ENCODE assay signal across 8 cellular contexts in genomic region chr1:16078925-16079656, GRCh38. TPM values are rescaled to one million over a fixed set of nuclear protein-coding genes. Genes with fewer than 3 reads are reported as not detected.
DNase-seq lines count a peak whose midpoint lies in the region; ATAC-seq and TF ChIP-seq lines count a peak whose summit lies in the region.

No MANE protein-coding gene starts in this region.

- H3K27me3 ChIP-seq in foreskin keratinocyte, result no peaks in the 10 kb centered on the region
- no peaks in the 10 kb centered on the region for H3K27me3 ChIP-seq in ovary
- H3K27me3 ChIP-seq in thymus (ENCODE audit: control insufficient read depth, insufficient read depth), result peaks cover 5% of the 10 kb centered on the region

- H3K9me3 ChIP-seq in ovary (no peaks in the 10 kb centered on the region), thymus (ENCODE audit: control insufficient read depth) (no peaks in the 10 kb centered on the region)

- intact Hi-C loops in Right ventricle myocardium inferior (cut with DNase I) (loop anchor here (1.0 to 5.0 kb wide), 3 partner anchors 108 to 288 kb away; partner anchors contain the start of gene SZRD1), cardiac septum (cut with DNase I) (loop anchor here (1.0 to 2.0 kb wide), 2 partner anchors 108 to 166 kb away; no protein-coding TSS in a partner anchor), ovary (cut with DNase I) (loop anchor here in 3 of 4 donors (1.0 to 10.0 kb wide), 5 partner anchors 109 to 276 kb away; partner anchors contain the start of gene FBXO42 (in 1 of the 3))

- WGBS in ovary, 3 donors, result 34 to 39% (median 37%) methylated on average over 10 of the region's 10 CpGs
- 50% methylated on average over 10 of the region's 10 CpGs for WGBS in thymus

- H3K4me1 ChIP-seq in foreskin keratinocyte, result peaks cover 15% of the 10 kb centered on the region
- H3K4me1 ChIP-seq in ovary (ENCODE audit: insufficient read depth), result peaks cover 1% of the 10 kb centered on the region
- H3K4me1 ChIP-seq in thymus (ENCODE audit: control insufficient read depth, insufficient read depth, low read length), result peaks cover 3% of the 10 kb centered on the region

- H3K27ac ChIP-seq in foreskin keratinocyte (no peak overlapping the region), ovary (no peak overlapping the region), thymus (ENCODE audit: low read depth) (peak overlapping the region; percentile 39)

- in situ Hi-C loops in SK-MEL-5 (cut with HindIII; ENCODE audit: low pct_unique_long_range_greater_than_20kb, low sequenced_read_pairs), result no loop called here

- H3K4me3 ChIP-seq in ovary, result no peak overlapping the region
- H3K4me3 ChIP-seq in thymus (ENCODE audit: low read length), result no peak overlapping the region

- ATAC-seq in Right ventricle myocardium inferior (peak; percentile 71), foreskin keratinocyte (peak; percentile 56)

- TF ChIP-seq POLR2A in ovary (IDR thresholded peaks at IDR 0.05), result peak; percentile 14

- TF ChIP-seq CTCF in foreskin keratinocyte (conservative IDR thresholded peaks at IDR 0.05) (peak; percentile 93), ovary (IDR thresholded peaks at IDR 0.05) (peak; percentile 86 to 98 (median 97))

- TF ChIP-seq EP300 in ovary (IDR thresholded peaks at IDR 0.05), result no peak

- H3K36me3 ChIP-seq in ovary (no peaks in the 10 kb centered on the region), thymus (ENCODE audit: control insufficient read depth, insufficient read depth) (no peaks in the 10 kb centered on the region)

- peak; percentile 65 for DNase-seq in Right ventricle myocardium inferior (ENCODE audit: missing footprints)
- no peak for DNase-seq in cardiac septum (ENCODE audit: low spot score)
- peak; percentile 89 for DNase-seq in NAMALWA (ENCODE audit: low spot score)
- peak; percentile 80 for DNase-seq in SK-MEL-5 (ENCODE audit: low read depth, low spot score)
- DNase-seq in activated gamma-delta T cell treated with Interleukin-2 at 50 U/mL for 16 hours, result peak; percentile 75
- peak in 1 of 2 donors; percentile 46 for DNase-seq in foreskin keratinocyte
- peak; percentile 76 to 89 (median 87) for DNase-seq in ovary

RNA-seq across cellular contexts. Expression of gene FAM131C, which starts 5.6 kb away (rescaled TPM):
- 5.9 TPM for total RNA-seq in Right ventricle myocardium inferior
- total RNA-seq in cardiac septum, result 3.0 TPM
- 0.26 and 0.51 TPM in 2 replicates for total RNA-seq in SK-MEL-5 (2014; rRNA removed; shearing (Covaris generic))
- polyA plus RNA-seq in SK-MEL-5 (2015; cell fraction: cytosol; rRNA removed), result 1.5 and 1.7 TPM in 2 replicates
- polyA plus RNA-seq in SK-MEL-5 (2015; cell fraction: nucleus; rRNA removed), result 0.84 and 1.1 TPM in 2 replicates
- total RNA-seq in foreskin keratinocyte, result 0.53 and 0.65 TPM in 2 replicates
- polyA plus RNA-seq in foreskin keratinocyte, result 1.0 and 1.4 TPM in 2 replicates
- total RNA-seq in ovary, result 1 to 10 TPM in 1 of 7 donors, under 1 TPM in 5, not detected in 1; 0.20 to 1.3 (median 0.42) TPM
- polyA plus RNA-seq in ovary, result under 1 TPM; 0.10 to 0.16 TPM
- 0.96 TPM for polyA plus RNA-seq in thymus

RNA-seq across cellular contexts. Expression of gene CLCNKB, which starts 35.5 kb away (rescaled TPM):
- 2.2 TPM for total RNA-seq in Right ventricle myocardium inferior
- 2.0 TPM for total RNA-seq in cardiac septum
- total RNA-seq in SK-MEL-5 (2014; rRNA removed; shearing (Covaris generic)), result 0.05 TPM in 1 of 2 replicates, not detected in the other
- 0.10 TPM in 1 of 2 replicates, not detected in the other for polyA plus RNA-seq in SK-MEL-5 (2015; cell fraction: cytosol; rRNA removed)
- polyA plus RNA-seq in SK-MEL-5 (2015; cell fraction: nucleus; rRNA removed), result 0.54 TPM in 1 of 2 replicates, not detected in the other
- not detected in 2 replicates for total RNA-seq in foreskin keratinocyte
- polyA plus RNA-seq in foreskin keratinocyte, result not detected in 2 replicates
- total RNA-seq in ovary, result 1 to 10 TPM in 4 of 7 donors, under 1 TPM in 2, not detected in 1; 0.82 to 8.2 (median 1.9) TPM
- polyA plus RNA-seq in ovary, result under 1 TPM; 0.18 to 0.42 TPM
- polyA plus RNA-seq in thymus, result 0.34 TPM

RNA-seq across cellular contexts. Expression of gene CLCNKA, which starts 57.3 kb away (rescaled TPM):
- total RNA-seq in Right ventricle myocardium inferior (0.19 TPM), cardiac septum (1.2 TPM), foreskin keratinocyte (not detected in 2 replicates), ovary (1 to 10 TPM in 5 of 7 donors, under 1 TPM in 1, not detected in 1; 0.97 to 2.4 (median 1.2) TPM)
- not detected in 2 replicates for total RNA-seq in SK-MEL-5 (2014; rRNA removed; shearing (Covaris generic))
- not detected in 2 replicates for polyA plus RNA-seq in SK-MEL-5 (2015; cell fraction: cytosol; rRNA removed)
- 0.28 TPM in 1 of 2 replicates, not detected in the other for polyA plus RNA-seq in SK-MEL-5 (2015; cell fraction: nucleus; rRNA removed)
- polyA plus RNA-seq in foreskin keratinocyte (not detected in 2 replicates), ovary (under 1 TPM; 0.08 to 0.74 TPM), thymus (0.30 TPM)
